8 cellular contexts compared by ENCODE assay signal in genomic region chr10:114879541-114880158, GRCh38. TPM values are rescaled to one million over a fixed set of nuclear protein-coding genes. Genes with fewer than 3 reads are reported as not detected.
DNase-seq lines count a peak whose midpoint lies in the region; ATAC-seq and TF ChIP-seq lines count a peak whose summit lies in the region.

No MANE protein-coding gene starts in this region.

- H3K27me3 ChIP-seq in esophagus squamous epithelium: peaks cover 0 to 8% (median 0%) of the 10 kb centered on the region in 4 donors

- H3K4me3 ChIP-seq in WI38 (ENCODE audit: low read depth, low read length) (no peak overlapping the region), esophagus squamous epithelium (no peak overlapping the region)

- no peak for TF ChIP-seq POLR2A in esophagus squamous epithelium (IDR thresholded peaks at IDR 0.05)

- intact Hi-C loops in esophagus squamous epithelium (cut with DNase I): no loop called here

- no peaks in the 10 kb centered on the region for H3K36me3 ChIP-seq in esophagus squamous epithelium

- ATAC-seq in GM21360 (IDR thresholded peaks at IDR 0.05; ENCODE audit: unreplicated experiment) (peak; percentile 60), HG03571 (IDR thresholded peaks at IDR 0.05; ENCODE audit: unreplicated experiment) (peak; percentile 66)

- 39 to 45% methylated on average over 11 to 12 of the region's 13 CpGs for whole genome bisulfite sequencing in esophagus squamous epithelium, 2 donors

- TF ChIP-seq CTCF in WI38 (IDR thresholded peaks at IDR 0.05; ENCODE audit: low read depth, low read length) (peak; percentile 84), esophagus squamous epithelium (IDR thresholded peaks at IDR 0.05) (peak; percentile 9 to 40 (median 28))

- DNase-seq in GM03348 (ENCODE audit: low spot score) (peak; percentile 62), esophagus squamous epithelium (lab: John Stamatoyannopoulos, UW) (no peak), retina (peak; percentile 48), GDM1 (lab: John Stamatoyannopoulos, UW) (no peak), NCI-H345 (lab: John Stamatoyannopoulos, UW) (no peak)

- peaks cover 18 to 31% (median 24%) of the 10 kb centered on the region in 3 donors for H3K4me1 ChIP-seq in esophagus squamous epithelium

- H3K9me3 ChIP-seq in esophagus squamous epithelium: no peaks in the 10 kb centered on the region

- no peak overlapping the region for H3K27ac ChIP-seq in esophagus squamous epithelium

RNA-seq across cellular contexts. Expression of gene FHIP2A, which starts 58.1 kb away (rescaled TPM):
- total RNA-seq in esophagus squamous epithelium: 10 to 100 TPM in 1 of 4 donors, 1 to 10 TPM in 3; 4.8 to 16.2 (median 9.0) TPM

RNA-seq across cellular contexts. Expression of gene TRUB1, which starts 58.3 kb away (rescaled TPM):
- 10 to 100 TPM; 11.0 to 20.6 (median 17.2) TPM for total RNA-seq in esophagus squamous epithelium

Comparison
In these comparisons a context has a peak if more than half of its experiments do, and no peak if none do; other contexts are left out.
1. DNase-seq: peak in GM03348 (single experiment) and retina (single experiment); none in esophagus squamous epithelium (single experiment), GDM1 (single experiment) and NCI-H345 (single experiment).